Comparison of ENCODE assay signal across 8 cellular contexts in the genomic region with DNA sequence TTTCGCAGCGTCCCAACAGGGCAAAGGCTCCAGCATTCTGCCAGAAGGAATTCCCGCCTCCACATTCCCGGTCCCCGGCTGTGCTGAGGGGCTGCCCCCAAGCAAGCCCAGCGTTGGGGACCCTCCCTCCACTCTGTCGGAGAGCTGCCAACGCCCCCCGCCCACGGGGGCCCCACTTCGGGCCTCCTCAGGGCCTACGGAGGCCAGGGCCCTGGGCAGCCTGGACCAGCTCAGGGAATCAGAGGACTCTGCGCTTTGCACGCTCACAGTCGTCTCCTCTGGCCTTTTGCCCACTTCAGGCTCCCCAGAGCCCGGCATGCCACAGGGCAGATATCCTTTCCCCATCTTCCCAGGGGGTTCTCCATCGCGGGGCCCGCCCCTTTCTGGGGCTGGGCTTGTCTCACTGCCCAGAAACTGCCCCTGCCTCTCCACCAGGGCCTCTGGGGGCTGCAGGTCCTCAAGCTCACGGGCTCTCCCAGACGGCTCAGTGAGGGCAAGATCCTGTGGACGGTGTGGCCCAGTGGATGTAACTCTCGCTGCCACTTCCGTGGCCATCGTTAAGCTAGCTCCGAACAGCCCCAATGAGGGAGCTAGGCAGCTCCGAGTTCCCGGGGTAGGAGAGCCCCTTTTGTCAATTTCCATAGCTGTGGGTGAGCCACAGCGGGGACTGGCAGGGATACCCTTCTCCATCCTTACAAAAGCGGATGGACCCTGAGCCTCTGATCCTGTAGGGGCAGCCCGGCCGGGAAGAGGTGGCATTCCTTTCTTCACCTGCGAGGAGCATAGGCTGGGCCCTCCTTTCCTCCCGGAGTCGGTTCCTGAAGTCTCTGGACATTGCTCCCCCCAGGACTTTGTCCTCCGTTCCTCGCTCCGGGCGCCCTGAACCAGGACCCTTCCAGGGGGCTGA. TPM values are rescaled to one million over a fixed set of nuclear protein-coding genes. Genes with fewer than 3 reads are reported as not detected.
DNase-seq lines count a peak whose midpoint lies in the region; ATAC-seq and TF ChIP-seq lines count a peak whose summit lies in the region.

No MANE protein-coding gene starts in this region.

- H3K9me3 ChIP-seq in breast epithelium (no peaks in the 10 kb centered on the region), mucosa of rectum (ENCODE audit: control insufficient read depth in 2 of 2, low read length in 2 of 2) (no peaks in the 10 kb centered on the region)

- H3K4me3 Mint-ChIP-seq in MCF 10A (ENCODE audit: unreplicated experiment) = no peak overlapping the region
- H3K4me3 Mint-ChIP-seq in dendritic cell treated with granulocyte-macrophage colony-stimulating factor and Interleukin-4, amounts not matched to agents 40 ng/mL and 50 ng/mL, for 4 days = peak overlapping the region; percentile 91

- no peaks in the 10 kb centered on the region for H3K9me3 Mint-ChIP-seq in MCF 10A (ENCODE audit: unreplicated experiment)
- H3K9me3 Mint-ChIP-seq in dendritic cell treated with granulocyte-macrophage colony-stimulating factor and Interleukin-4, amounts not matched to agents 40 ng/mL and 50 ng/mL, for 4 days = no peaks in the 10 kb centered on the region

- H3K36me3 ChIP-seq in breast epithelium (no peaks in the 10 kb centered on the region), mucosa of rectum (ENCODE audit: control insufficient read depth in 2 of 2, insufficient read depth in 2 of 2, low read length in 2 of 2) (peaks cover 5 to 10% of the 10 kb centered on the region in 2 donors)

- peak overlapping the region in 1 of 2 donors; percentile 26 for H3K9ac ChIP-seq in mucosa of rectum (ENCODE audit: low read depth in 1 of 2, low read length in 2 of 2)

- H3K4me1 ChIP-seq in breast epithelium (peaks cover 8 to 16% of the 10 kb centered on the region in 2 donors), mucosa of rectum (ENCODE audit: control insufficient read depth in 2 of 2, insufficient read depth in 2 of 2, low read length in 2 of 2) (peaks cover 6 to 8% of the 10 kb centered on the region in 2 donors)

- BruUV-seq in MCF 10A (replicated peaks; lab: Mats Ljungman, UMichigan) = no TSS peak

- CTCF ChIA-PET in MCF 10A (lab: Yijun Ruan, JAX) = interaction anchor here (0.6 to 0.9 kb wide), 5 partner anchors 14 to 187 kb away, joined by 3 to 4 read pairs (median 3); no protein-coding TSS in a partner anchor

- peaks cover 6% of the 10 kb centered on the region for H3K36me3 Mint-ChIP-seq in MCF 10A (ENCODE audit: insufficient read depth, unreplicated experiment)
- H3K36me3 Mint-ChIP-seq in dendritic cell treated with granulocyte-macrophage colony-stimulating factor and Interleukin-4, amounts not matched to agents 40 ng/mL and 50 ng/mL, for 4 days (ENCODE audit: low read depth) = peaks cover 68% of the 10 kb centered on the region

- H3K4me3 ChIP-seq in breast epithelium = peak overlapping the region; percentile 83 to 98 (median 89)
- peak overlapping the region; percentile 72 to 92 for H3K4me3 ChIP-seq in mucosa of rectum (ENCODE audit: low read length in 2 of 2)

- intact Hi-C loops in breast epithelium (cut with DNase I; ENCODE audit: low total_unique reads) (no loop called here), MCF 10A (cut with micrococcal nuclease) (loop anchor here (10.0 kb wide), 1 partner anchor 579 kb away; a partner anchor contains a TSS)
- intact Hi-C loops in dendritic cell treated with granulocyte-macrophage colony-stimulating factor and Interleukin-4, amounts not matched to agents 40 ng/mL and 50 ng/mL, for 4 days (cut with micrococcal nuclease) = loop anchor here (5.0 to 10.0 kb wide), 2 partner anchors 34 to 61 kb away; no protein-coding TSS in a partner anchor

- ATAC-seq in GM19467 (IDR thresholded peaks at IDR 0.05; ENCODE audit: unreplicated experiment) = no peak

- no peak overlapping the region for H3K27ac Mint-ChIP-seq in MCF 10A (ENCODE audit: low read depth, unreplicated experiment)
- no peak overlapping the region for H3K27ac Mint-ChIP-seq in dendritic cell treated with granulocyte-macrophage colony-stimulating factor and Interleukin-4, amounts not matched to agents 40 ng/mL and 50 ng/mL, for 4 days

- H3K27me3 ChIP-seq in breast epithelium (no peaks in the 10 kb centered on the region), mucosa of rectum (ENCODE audit: control insufficient read depth in 2 of 2, insufficient read depth in 2 of 2, low read length in 2 of 2) (no peaks in the 10 kb centered on the region)

- H3K27ac ChIP-seq in breast epithelium (peak overlapping the region; percentile 86 to 92), mucosa of rectum (ENCODE audit: low read depth in 2 of 2, low read length in 2 of 2) (peak overlapping the region in 1 of 2 donors; percentile 81)

- POLR2A ChIA-PET in MCF 10A (lab: Yijun Ruan, JAX) = interaction anchor here (0.6 to 1.1 kb wide), 4 partner anchors 24 to 176 kb away, joined by 3 to 5 read pairs (median 3); no protein-coding TSS in a partner anchor

- peaks cover 33% of the 10 kb centered on the region for H3K4me1 Mint-ChIP-seq in MCF 10A (ENCODE audit: insufficient read depth, unreplicated experiment)
- H3K4me1 Mint-ChIP-seq in dendritic cell treated with granulocyte-macrophage colony-stimulating factor and Interleukin-4, amounts not matched to agents 40 ng/mL and 50 ng/mL, for 4 days (ENCODE audit: low read depth) = peaks cover 47% of the 10 kb centered on the region

- DNase-seq in breast epithelium (ENCODE audit: low spot score in 2 of 2) (no peak), MCF 10A (ENCODE audit: unreplicated experiment) (no peak), ureter (ENCODE audit: low spot score) (peak; percentile 52), DMS114 treated with DMSO at 0.1 percent for 48 hours (lab: John Stamatoyannopoulos, UW; ENCODE audit: unreplicated experiment) (no peak), SHP77 (lab: John Stamatoyannopoulos, UW) (no peak)

- no peak for TF ChIP-seq CTCF in breast epithelium (IDR thresholded peaks at IDR 0.05)
- no peak for TF ChIP-seq CTCF in MCF 10A (IDR thresholded peaks at IDR 0.05; ENCODE audit: unreplicated experiment)

- no peak for TF ChIP-seq POLR2A in breast epithelium (IDR thresholded peaks at IDR 0.05)

- no peaks in the 10 kb centered on the region for H3K27me3 Mint-ChIP-seq in MCF 10A (ENCODE audit: insufficient read depth, unreplicated experiment)
- no peaks in the 10 kb centered on the region for H3K27me3 Mint-ChIP-seq in dendritic cell treated with granulocyte-macrophage colony-stimulating factor and Interleukin-4, amounts not matched to agents 40 ng/mL and 50 ng/mL, for 4 days

RNA-seq across cellular contexts. Expression of a gene that starts 2.8 kb away (rescaled TPM):
- total RNA-seq in breast epithelium (10 to 100 TPM; 24.0 to 37.6 (median 25.6) TPM), MCF 10A (2022) (9.5 and 12.6 TPM in 2 replicates), ureter (29.4 TPM)
